Comparison of ENCODE assay signal across 8 cellular contexts in genomic region chr3:28915711-28916481, GRCh38.
DNase-seq lines count a peak whose midpoint lies in the region; ATAC-seq and TF ChIP-seq lines count a peak whose summit lies in the region.

No MANE protein-coding gene starts in this region.

- peak; percentile 47 for ATAC-seq in mucosa of descending colon

- TF ChIP-seq CTCF in choroid plexus epithelial cell (conservative IDR thresholded peaks at IDR 0.05; ENCODE audit: low read depth, low read length) = peak; percentile 23
- no peak for TF ChIP-seq CTCF in mucosa of descending colon (IDR thresholded peaks at IDR 0.05)
- no peak for TF ChIP-seq CTCF in GM10248 (IDR thresholded peaks at IDR 0.05; ENCODE audit: control extremely low read depth, extremely low read depth, low read depth, missing control alignments)

- no peaks in the 10 kb centered on the region for H3K4me1 ChIP-seq in mucosa of descending colon (ENCODE audit: low read depth)

- intact Hi-C loops in mucosa of descending colon (cut with DNase I, micrococcal nuclease) = no loop called here

- H3K4me3 ChIP-seq in MG63 (no peak overlapping the region), choroid plexus epithelial cell (ENCODE audit: low read depth, low read length) (peak overlapping the region; percentile 50), mucosa of descending colon (no peak overlapping the region)

- CTCF ChIA-PET in GM10248 (lab: Yijun Ruan, JAX) = interaction anchor here (0.9 to 2.3 kb wide), 10 partner anchors 9 to 1282 kb away, joined by 3 to 11 read pairs (median 4); no protein-coding TSS in a partner anchor

- H3K36me3 ChIP-seq in MG63 (no peaks in the 10 kb centered on the region), mucosa of descending colon (ENCODE audit: low read depth) (no peaks in the 10 kb centered on the region)

- H3K9me3 ChIP-seq in MG63 (no peaks in the 10 kb centered on the region), mucosa of descending colon (no peaks in the 10 kb centered on the region)

- POLR2A ChIA-PET in GM10248 (lab: Yijun Ruan, JAX) = no interaction called here

- no peaks in the 10 kb centered on the region for H3K27me3 ChIP-seq in MG63

- DNase-seq in EL = peak; percentile 63
- peak; percentile 38 for DNase-seq in MG63
- peak; percentile 81 for DNase-seq in choroid plexus epithelial cell (ENCODE audit: low read depth)
- peak in 1 of 3 donors; percentile 37 for DNase-seq in mucosa of descending colon
- DNase-seq in ureter (ENCODE audit: low spot score) = no peak
- no peak for DNase-seq in NCI-H2171 (lab: John Stamatoyannopoulos, UW)
- DNase-seq in erythroblast (lab: John Stamatoyannopoulos, UW) = no peak
- no peak for DNase-seq in GM10248 (ENCODE audit: extremely low spot score)

- TF ChIP-seq POLR2A in erythroblast (IDR thresholded peaks at IDR 0.05; ENCODE audit: low read length) = no peak

Comparison
In these comparisons a context has a peak if more than half of its experiments do, and no peak if none do; other contexts are left out.
1. DNase-seq: peak in EL (single experiment), MG63 (single experiment) and choroid plexus epithelial cell (single experiment); none in ureter (single experiment), NCI-H2171 (single experiment), erythroblast (0 of 2) and GM10248 (single experiment).